ENCODE assay signal across 7 cellular contexts in genomic region chr13:63739112-63739735, GRCh38.
DNase-seq lines count a peak whose midpoint lies in the region; FAIRE-seq and TF ChIP-seq lines count a peak whose summit lies in the region.
"Not testable (repeated sequence)": the region's sequence is repeated elsewhere in the genome, so short reads cannot be mapped to it uniquely, and the experiment has no call there.

No MANE protein-coding gene starts in this region.

- not testable (repeated sequence) for H3K27ac Mint-ChIP-seq in CD14-positive monocyte, type B pancreatic cell

- not testable (repeated sequence) for H4K8ac ChIP-seq in neuronal stem cell (ENCODE audit: low read depth, low read length)

- not testable (repeated sequence) for H3K9ac ChIP-seq in kidney (ENCODE audit: low read length in 2 of 2); neuronal stem cell (ENCODE audit: low read depth, low read length, poor library complexity)

- not testable (repeated sequence) for H4K91ac ChIP-seq in neuronal stem cell (ENCODE audit: low read depth, low read length, poor library complexity)

- H3K4me2 ChIP-seq in neuronal stem cell (ENCODE audit: insufficient read depth, low read length, poor library complexity, severe bottlenecking), result not testable (repeated sequence)

- not testable (repeated sequence) for H3K4me3 Mint-ChIP-seq in CD14-positive monocyte, type B pancreatic cell

- not testable (repeated sequence) for FAIRE-seq in kidney (lab: Jason Lieb, UNC)

- H3K4me1 ChIP-seq in kidney (ENCODE audit: control insufficient read depth in 1 of 2, insufficient read depth in 1 of 2, low read depth in 1 of 2, low read length in 2 of 2); neuronal stem cell (ENCODE audit: control insufficient read depth in 2 of 2, insufficient read depth in 1 of 2, low read depth in 1 of 2, low read length in 2 of 2); sigmoid colon: not testable (repeated sequence)

- not testable (repeated sequence) for H2BK120ac ChIP-seq in neuronal stem cell (ENCODE audit: low read depth, low read length)

- H3K4ac ChIP-seq in neuronal stem cell (ENCODE audit: low read length), result not testable (repeated sequence)

- H2BK5ac ChIP-seq in neuronal stem cell (ENCODE audit: low read length), result peak overlapping the region; percentile 24

- H3K27me3 Mint-ChIP-seq in CD14-positive monocyte (ENCODE audit: low read depth in 3 of 3); type B pancreatic cell: not testable (repeated sequence)

- not testable (repeated sequence) for H3K9me3 ChIP-seq in kidney (ENCODE audit: control insufficient read depth in 1 of 2, low read length in 2 of 2); neuronal stem cell (replicated peaks in 1 of 2; ENCODE audit: control insufficient read depth in 2 of 2, insufficient read depth in 1 of 2, low read depth in 1 of 2, low read length in 2 of 2); sigmoid colon

- not testable (repeated sequence) for TF ChIP-seq CTCF in CD14-positive monocyte (IDR thresholded peaks at IDR 0.05); kidney (IDR thresholded peaks at IDR 0.05; ENCODE audit: borderline replicate concordance, extremely low read depth, insufficient read depth); sigmoid colon (IDR thresholded peaks at IDR 0.05); type B pancreatic cell (conservative IDR thresholded peaks at IDR 0.05)

- intact Hi-C loops in CD14-positive monocyte (cut with micrococcal nuclease); cardiac septum (cut with DNase I); kidney (cut with DNase I); sigmoid colon (cut with DNase I): not testable (repeated sequence)

- H3K36me3 Mint-ChIP-seq in CD14-positive monocyte, type B pancreatic cell: not testable (repeated sequence)

- no CpG with 5 or more reads among the region's 23 CpGs for WGBS in neuronal stem cell (ENCODE audit: extremely low coverage in 2 of 2, insufficient read length in 2 of 2, insufficient replicate concordance in 1 of 2), 2 donors
- 94 to 95% methylated on average over 23 of the region's 23 CpGs for WGBS in sigmoid colon, 2 donors

- H3K4me1 Mint-ChIP-seq in CD14-positive monocyte; type B pancreatic cell (ENCODE audit: unreplicated experiment): not testable (repeated sequence)

- H2BK15ac ChIP-seq in neuronal stem cell (ENCODE audit: low read length), result not testable (repeated sequence)

- H2BK12ac ChIP-seq in neuronal stem cell (ENCODE audit: low read length), result not testable (repeated sequence)

- H2AFZ ChIP-seq in neuronal stem cell (ENCODE audit: low read length), result not testable (repeated sequence)

- not testable (repeated sequence) for H3K27me3 ChIP-seq in neuronal stem cell (ENCODE audit: control insufficient read depth in 3 of 3, insufficient read depth in 3 of 3, low read depth in 1 of 3, low read length in 3 of 3); sigmoid colon

- H3K27ac ChIP-seq in kidney (ENCODE audit: low read depth in 2 of 2, low read length in 2 of 2); neuronal stem cell (replicated peaks; ENCODE audit: low read length); sigmoid colon: not testable (repeated sequence)

- not testable (repeated sequence) for TF ChIP-seq EP300 in sigmoid colon (IDR thresholded peaks at IDR 0.05)

- H3K23ac ChIP-seq in neuronal stem cell (ENCODE audit: low read depth, low read length, poor library complexity), result not testable (repeated sequence)

- DNase-seq in CD14-positive monocyte (ENCODE audit: low spot score) (peak; percentile 30), activated gamma-delta T cell (lab: John Stamatoyannopoulos, UW) (peak; percentile 4), cardiac septum (ENCODE audit: low spot score) (peak; percentile 41), kidney (peak; percentile 59), sigmoid colon (peak; percentile 58), type B pancreatic cell (ENCODE audit: extremely low spot score, unreplicated experiment) (peak; percentile 50)
- DNase-seq in neuronal stem cell (ENCODE audit: low spot score), result not testable (repeated sequence)

- not testable (repeated sequence) for H3K4me3 ChIP-seq in kidney (ENCODE audit: low read length in 2 of 2); neuronal stem cell (ENCODE audit: low read length in 2 of 2); sigmoid colon

- not testable (repeated sequence) for H3K18ac ChIP-seq in neuronal stem cell (ENCODE audit: low read length)

- H3K14ac ChIP-seq in neuronal stem cell (ENCODE audit: low read length), result not testable (repeated sequence)

- not testable (repeated sequence) for TF ChIP-seq POLR2A in sigmoid colon (IDR thresholded peaks at IDR 0.05)

- H2AK5ac ChIP-seq in neuronal stem cell (ENCODE audit: low read depth, low read length), result not testable (repeated sequence)

- H3K79me1 ChIP-seq in neuronal stem cell (ENCODE audit: low read depth, low read length), result not testable (repeated sequence)

- H3K36me3 ChIP-seq in kidney (ENCODE audit: control insufficient read depth in 1 of 2, insufficient read depth in 2 of 2, low read length in 2 of 2); neuronal stem cell (replicated peaks in 1 of 2; ENCODE audit: control insufficient read depth in 2 of 2, insufficient read depth in 2 of 2, low read length in 2 of 2); sigmoid colon: not testable (repeated sequence)

- H3K9me3 Mint-ChIP-seq in CD14-positive monocyte, result peaks cover 7 to 36% (median 18%) of the 10 kb centered on the region in 7 donors
- H3K9me3 Mint-ChIP-seq in type B pancreatic cell, result not testable (repeated sequence)
